7 cellular contexts compared by ENCODE assay signal in the genomic region with DNA sequence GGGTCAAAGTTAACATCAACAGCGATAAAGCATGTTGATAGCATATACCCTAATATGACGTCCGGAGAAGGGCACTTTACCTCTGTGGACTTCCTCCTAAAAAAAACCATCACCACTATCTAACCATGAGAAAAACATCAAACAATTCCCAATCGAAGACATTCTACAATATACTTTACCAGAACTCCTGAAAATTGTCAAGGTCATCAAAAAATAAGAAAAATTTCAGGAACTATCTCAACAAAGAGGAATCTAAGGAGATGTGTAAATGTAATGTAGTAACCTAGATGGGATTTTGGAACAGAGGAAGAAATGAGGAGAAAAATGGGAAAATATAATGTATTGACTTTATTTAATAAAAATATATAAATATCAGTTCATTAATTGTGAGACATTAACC.
"Had no signal": no experiment of that assay in that cellular context is flagged by ENCODE, and none has a peak within 500 bp of the region (broad histone marks: within the 10 kb centered on the region; RNA-seq: fewer than 3 reads in every experiment).

No MANE protein-coding gene starts in this region.

- H3K4me3 ChIP-seq: GM12878 had no signal

- DNase-seq: GDM1, GF-D8 had no signal

- FAIRE-seq: GM12878, GM12891, GM12892, GM18507, GM19239 had no signal

- ATAC-seq: GM12878 had no signal
